27 cellular contexts compared by ENCODE assay signal in the genomic region with DNA sequence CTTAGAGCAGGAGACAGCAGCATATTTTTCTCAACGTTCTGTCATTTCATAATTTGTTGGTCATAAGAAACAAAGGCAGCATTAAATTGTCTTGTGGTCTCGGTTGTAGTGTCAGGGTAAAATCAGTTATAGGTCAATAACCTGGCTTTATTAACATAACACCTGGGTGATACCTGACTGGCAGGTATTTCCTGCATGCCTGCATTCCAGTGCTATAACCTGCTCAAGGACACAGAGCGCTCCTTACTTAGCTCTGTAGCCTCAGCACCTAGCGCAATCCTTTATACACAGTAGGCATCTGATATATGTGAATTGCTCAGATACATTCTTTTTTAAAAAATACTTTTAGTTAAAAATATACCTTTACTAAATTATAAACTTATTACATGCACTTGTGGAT. TPM values are rescaled to one million over a fixed set of nuclear protein-coding genes. Genes with fewer than 3 reads are reported as not detected.
DNase-seq lines count a peak whose midpoint lies in the region; ATAC-seq and TF ChIP-seq lines count a peak whose summit lies in the region.
"Had no signal": no experiment of that assay in that cellular context is flagged by ENCODE, and none has a peak within 500 bp of the region (broad histone marks: within the 10 kb centered on the region; RNA-seq: fewer than 3 reads in every experiment).

No MANE protein-coding gene starts in this region.

- no peak for TF ChIP-seq EP300 in stomach (IDR thresholded peaks at IDR 0.05)

- BruUV-seq in PC-9 (replicated peaks; lab: Mats Ljungman, UMichigan), result no TSS peak

- H3K36me3 ChIP-seq in PC-9 (ENCODE audit: low read depth) (no peaks in the 10 kb centered on the region), stomach (no peaks in the 10 kb centered on the region)
- H3K36me3 ChIP-seq: MG63 had no signal

- TF ChIP-seq POLR2A in stomach (IDR thresholded peaks at IDR 0.05), result no peak

- no peaks in the 10 kb centered on the region for H3K79me2 ChIP-seq in PC-9 (ENCODE audit: low read depth)

- H3K9me3 ChIP-seq in PC-9 (ENCODE audit: insufficient read depth, low read depth) (no peaks in the 10 kb centered on the region), stomach (no peaks in the 10 kb centered on the region)
- H3K9me3 ChIP-seq: A549, MG63 had no signal

- CTCF ChIA-PET in PC-9 (lab: Charles Lee), result no interaction called here

- H3K4me1 ChIP-seq in PC-9 (replicated peaks; ENCODE audit: insufficient read depth) (peaks cover 10% of the 10 kb centered on the region; the same call in 1 of the 2 replicates), stomach (peaks cover 0 to 6% (median 0%) of the 10 kb centered on the region in 4 donors)
- H3K4me1 ChIP-seq: A549 had no signal

- 0 out of 2 replicates have a peak, but pooled peaks cover 5% of the 10 kb centered on the region for H3F3A ChIP-seq in PC-9 (ENCODE audit: insufficient read depth, low read depth)

- intact Hi-C loops in PC-9 (cut with micrococcal nuclease; ENCODE audit: unreplicated experiment) (no loop called here), left colon (cut with DNase I, micrococcal nuclease) (no loop called here), stomach (cut with DNase I; ENCODE audit: low total_unique reads) (no loop called here)

- POLR2A ChIA-PET in PC-9 (lab: Charles Lee; ENCODE audit: unreplicated experiment), result interaction anchor here (0.7 kb wide), 1 partner anchor 727 kb away, joined by 5 read pairs; no protein-coding TSS in a partner anchor

- H3K9me2 ChIP-seq in PC-9 (ENCODE audit: insufficient read depth), result no peaks in the 10 kb centered on the region

- no peak for TF ChIP-seq CTCF in PC-9 (conservative IDR thresholded peaks at IDR 0.05)
- TF ChIP-seq CTCF in stomach (IDR thresholded peaks at IDR 0.05), result no peak

- peak overlapping the region; percentile 26; the same call in 1 of the 2 replicates for H3K4me2 ChIP-seq in PC-9
- H3K4me2 ChIP-seq: A549 had no signal

- H3K4me3 ChIP-seq in PC-9 (no peak overlapping the region), stomach (no peak overlapping the region)
- H3K4me3 ChIP-seq: A549, GM12878, MG63, SK-N-MC had no signal

- DNase-seq in ELF-1 (ENCODE audit: low read depth, low spot score), result peak; percentile 17
- DNase-seq in PC-9, result peak; percentile 39 to 76
- peak; percentile 57 to 64 for DNase-seq in left colon
- peak; percentile 59 for DNase-seq in stomach
- DNase-seq: C1 segment of cervical spinal cord; CD4-positive, alpha-beta memory T cell; COR-L47; GDM1; H9; HFFc6; KBM-7; MG63; NCI-H1105 treated with DMSO at 0.1 percent for 48 hours; NCI-H146; NCI-H2029; NCI-H2227 treated with DMSO at 0.1 percent for 48 hours; NCI-H526 treated with DMSO at 0.1 percent for 48 hours; SHP77; SW 1271 had no signal

- no peaks in the 10 kb centered on the region for H3K27me3 ChIP-seq in PC-9 (ENCODE audit: insufficient read depth, low read depth)
- H3K27me3 ChIP-seq in stomach, result no peaks in the 10 kb centered on the region
- H3K27me3 ChIP-seq: MG63 had no signal

- 67 to 84% (median 82%) methylated on average over 4 of the region's 4 CpGs for WGBS in stomach, 5 donors

- H2AFZ ChIP-seq in PC-9, result no peak overlapping the region

- H3K27ac ChIP-seq in PC-9, result no peak overlapping the region
- H3K27ac ChIP-seq in stomach, result no peak overlapping the region
- H3K27ac ChIP-seq: A549, RWPE1, SK-N-MC had no signal

- ATAC-seq in left colon (peak; percentile 90), GM21528 (IDR thresholded peaks at IDR 0.05; ENCODE audit: low FRiP score, unreplicated experiment) (no peak), GM19351 (IDR thresholded peaks at IDR 0.05; ENCODE audit: unreplicated experiment) (no peak), GM19324 (IDR thresholded peaks at IDR 0.05; ENCODE audit: low FRiP score, unreplicated experiment) (no peak)
- ATAC-seq: A549, GM12878, Panc1 had no signal

- H4K20me1 ChIP-seq in PC-9 (ENCODE audit: insufficient read depth), result no peaks in the 10 kb centered on the region

RNA-seq across cellular contexts. Expression of gene PRKG1, which starts 38.9 kb away (rescaled TPM):
- 0.68 and 0.70 TPM in 2 replicates for total RNA-seq in PC-9 (2021)
- 10 to 100 TPM; 17.2 TPM for total RNA-seq in left colon
- total RNA-seq in stomach, result 10 to 100 TPM; 11.6 to 89.2 (median 26.8) TPM
- 1 to 10 TPM; 1.5 to 7.9 (median 3.7) TPM for polyA plus RNA-seq in stomach
- polyA plus RNA-seq: A549; CD4-positive, alpha-beta memory T cell had no signal
